11 cellular contexts compared by ENCODE assay signal in the genomic region with DNA sequence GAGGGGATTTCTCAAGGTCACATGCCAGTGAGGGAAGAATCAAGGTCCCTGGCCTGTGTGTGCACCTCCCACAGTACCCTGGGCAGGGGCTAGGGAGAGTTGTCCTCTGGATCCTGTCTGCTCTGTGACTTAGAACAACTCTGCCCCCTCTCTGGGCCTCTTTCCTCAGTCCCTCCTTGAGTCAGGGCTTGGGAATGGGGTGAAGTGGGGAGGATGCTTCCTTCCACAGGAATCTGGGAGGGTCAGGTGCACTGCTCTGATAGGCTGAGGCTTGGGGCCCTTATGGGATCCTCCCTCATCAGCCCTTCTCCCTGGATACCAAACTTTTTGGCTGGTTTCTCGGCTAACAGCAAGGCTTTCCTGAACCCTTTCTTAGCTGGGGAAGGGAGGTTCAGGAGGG. TPM values are rescaled to one million over a fixed set of nuclear protein-coding genes. Genes with fewer than 3 reads are reported as not detected.
DNase-seq lines count a peak whose midpoint lies in the region; ATAC-seq and TF ChIP-seq lines count a peak whose summit lies in the region.
"Had no signal": no experiment of that assay in that cellular context is flagged by ENCODE, and none has a peak within 500 bp of the region (broad histone marks: within the 10 kb centered on the region; RNA-seq: fewer than 3 reads in every experiment).

No MANE protein-coding gene starts in this region.

- H3K4me3 Mint-ChIP-seq in nephron: peak overlapping the region; percentile 81 to 89 (median 87)

- H3K9ac ChIP-seq in HUES48 (ENCODE audit: low read depth, low read length) (no peak overlapping the region), endocrine pancreas (ENCODE audit: control insufficient read depth, insufficient read depth, low read length) (peak overlapping the region; percentile 55)

- intact Hi-C loops in prostate gland (cut with DNase I): loop anchor here (2.0 kb wide), 2 partner anchors 49 to 101 kb away; no protein-coding TSS in a partner anchor

- H3K27me3 Mint-ChIP-seq in nephron (ENCODE audit: low read depth): peaks cover 59% of the 10 kb centered on the region

- H3K9me3 ChIP-seq in HUES48 (ENCODE audit: control insufficient read depth, insufficient read depth, low read length) (no peaks in the 10 kb centered on the region), endocrine pancreas (ENCODE audit: control insufficient read depth, low read length) (no peaks in the 10 kb centered on the region), prostate gland (no peaks in the 10 kb centered on the region)
- H3K9me3 ChIP-seq in effector memory CD4-positive, alpha-beta T cell (ENCODE audit: control insufficient read depth, low read length): no peaks in the 10 kb centered on the region

- H3K36me3 ChIP-seq in HUES48 (ENCODE audit: control insufficient read depth, insufficient read depth, low read length) (peaks cover 31% of the 10 kb centered on the region), endocrine pancreas (ENCODE audit: control insufficient read depth, insufficient read depth, low read length) (no peaks in the 10 kb centered on the region), brain microvascular endothelial cell (replicated peaks) (no peaks in the 10 kb centered on the region), prostate gland (no peaks in the 10 kb centered on the region)
- no peaks in the 10 kb centered on the region for H3K36me3 ChIP-seq in effector memory CD4-positive, alpha-beta T cell (ENCODE audit: control insufficient read depth, insufficient read depth, low read length)

- DNase-seq in AG20443 (ENCODE audit: low spot score): peak; percentile 62
- DNase-seq in brain microvascular endothelial cell: no peak
- no peak for DNase-seq in prostate gland (ENCODE audit: low spot score)
- DNase-seq in effector memory CD4-positive, alpha-beta T cell: no peak
- DNase-seq: MM.1S; stimulated activated CD4-positive, alpha-beta T cell treated with anti-CD3 and anti-CD28 coated beads, Interleukin-2, amount 100 ng/mL, for 24 hours had no signal

- WGBS in prostate gland: 73% methylated on average over 1 of the region's 1 CpG

- no peaks in the 10 kb centered on the region for H3K9me3 Mint-ChIP-seq in nephron

- TF ChIP-seq CTCF in nephron (IDR thresholded peaks at IDR 0.05; ENCODE audit: unreplicated experiment in 3 of 3): no peak
- TF ChIP-seq CTCF in brain microvascular endothelial cell (IDR thresholded peaks at IDR 0.05; ENCODE audit: low read depth, low read length, missing control alignments): no peak
- TF ChIP-seq CTCF in prostate gland (IDR thresholded peaks at IDR 0.05): no peak

- H3K27me3 ChIP-seq in HUES48 (ENCODE audit: control insufficient read depth, insufficient read depth, low read length) (no peaks in the 10 kb centered on the region), endocrine pancreas (ENCODE audit: control insufficient read depth, insufficient read depth, low read length) (no peaks in the 10 kb centered on the region), brain microvascular endothelial cell (replicated peaks) (no peaks in the 10 kb centered on the region), prostate gland (replicated peaks; ENCODE audit: insufficient read depth) (no peaks in the 10 kb centered on the region)
- peaks cover 23% of the 10 kb centered on the region for H3K27me3 ChIP-seq in effector memory CD4-positive, alpha-beta T cell (replicated peaks; ENCODE audit: control insufficient read depth, insufficient read depth, low read length, poor library complexity, severe bottlenecking)

- H3K27ac Mint-ChIP-seq in nephron: no peak overlapping the region

- peaks cover 41% of the 10 kb centered on the region for H3K4me1 Mint-ChIP-seq in nephron

- H3K27ac ChIP-seq in HUES48 (ENCODE audit: low read depth, low read length) (no peak overlapping the region), brain microvascular endothelial cell (no peak overlapping the region), prostate gland (no peak overlapping the region)
- no peak overlapping the region for H3K27ac ChIP-seq in effector memory CD4-positive, alpha-beta T cell (ENCODE audit: insufficient read depth, low read length, poor library complexity, severe bottlenecking)

- H3K4me1 ChIP-seq in HUES48 (ENCODE audit: control insufficient read depth, insufficient read depth, low read length) (peaks cover 58% of the 10 kb centered on the region), endocrine pancreas (ENCODE audit: control insufficient read depth, insufficient read depth, low read length) (no peaks in the 10 kb centered on the region), prostate gland (replicated peaks) (peaks cover 3% of the 10 kb centered on the region)
- peaks cover 15% of the 10 kb centered on the region for H3K4me1 ChIP-seq in effector memory CD4-positive, alpha-beta T cell (ENCODE audit: control insufficient read depth, insufficient read depth, low read length, poor library complexity, severe bottlenecking)

- no peak for TF ChIP-seq POLR2A in prostate gland (IDR thresholded peaks at IDR 0.05)

- no peak for ATAC-seq in GM21423 (IDR thresholded peaks at IDR 0.05; ENCODE audit: unreplicated experiment)

- H3K36me3 Mint-ChIP-seq in nephron (ENCODE audit: low read depth): no peaks in the 10 kb centered on the region

- in situ Hi-C loops in brain microvascular endothelial cell (cut with HindIII; ENCODE audit: low pct_ligation_motif_present, low sequenced_read_pairs): no loop called here

- peak overlapping the region; percentile 11; the same call in 1 of the 2 replicates for H3K4me3 ChIP-seq in HUES48 (ENCODE audit: low read depth, low read length)
- H3K4me3 ChIP-seq in endocrine pancreas (ENCODE audit: control insufficient read depth, insufficient read depth, low read length): no peak overlapping the region
- H3K4me3 ChIP-seq in brain microvascular endothelial cell (ENCODE audit: low read depth, low read length): no peak overlapping the region
- H3K4me3 ChIP-seq in prostate gland: no peak overlapping the region
- H3K4me3 ChIP-seq in effector memory CD4-positive, alpha-beta T cell (ENCODE audit: insufficient read depth, low read depth, low read length, poor library complexity, severe bottlenecking): no peak overlapping the region

RNA-seq across cellular contexts. Expression of gene TRNP1, which starts 2.5 kb away (rescaled TPM):
- 10 to 100 TPM; 21.1 to 30.6 TPM for total RNA-seq in prostate gland

RNA-seq across cellular contexts. Expression of gene TENT5B, which starts 16.6 kb away (rescaled TPM):
- total RNA-seq in prostate gland: 10 to 100 TPM; 19.1 to 19.9 TPM

RNA-seq across cellular contexts. Expression of gene KDF1, which starts 35.8 kb away (rescaled TPM):
- 10 to 100 TPM; 14.0 to 42.8 TPM for total RNA-seq in prostate gland
- total RNA-seq: NCI-H460 had no signal
